8 cellular contexts compared by ENCODE assay signal in genomic region chr2:20666114-20666363, GRCh38. TPM values are rescaled to one million over a fixed set of nuclear protein-coding genes. Genes with fewer than 3 reads are reported as not detected.
A peak's percentile ranks its signal among the peaks of the same experiment; 100 is the strongest.
DNase-seq lines count a peak whose midpoint lies in the region; ATAC-seq and TF ChIP-seq lines count a peak whose summit lies in the region.

No MANE protein-coding gene starts in this region.

- no peak overlapping the region for H3K27ac Mint-ChIP-seq in activated naive CD4-positive, alpha-beta T cell treated with anti-CD3 and anti-CD28 coated beads, Interleukin-2, amount 10 ng/mL, durations not matched to agents 7 days and 5 days
- H3K27ac Mint-ChIP-seq in activated T-helper 2 cell treated with anti-CD3 and anti-CD28 coated beads, Interferon-gamma antibody, Interleukin-2, Interleukin-4, amounts not matched to agents 10 μg/mL and 5 μg/mL and 100 μg/mL, durations not matched to agents 14 hours and 24 hours and 36 hours, result no peak overlapping the region

- no peak for TF ChIP-seq EP300 in transverse colon (IDR thresholded peaks at IDR 0.05; ENCODE audit: low read depth)

- H3K27me3 ChIP-seq in transverse colon, result peaks cover 95% of the 10 kb centered on the region

- DNase-seq in activated naive CD4-positive, alpha-beta T cell treated with anti-CD3 and anti-CD28 coated beads, Interleukin-2, amount 10 ng/mL, durations not matched to agents 7 days and 5 days, result no peak
- no peak for DNase-seq in activated naive CD4-positive, alpha-beta T cell (lab: John Stamatoyannopoulos, UW)
- DNase-seq in activated T-helper 2 cell treated with anti-CD3 and anti-CD28 coated beads, Interferon-gamma antibody, Interleukin-2, Interleukin-4, amounts not matched to agents 10 μg/mL and 5 μg/mL and 100 μg/mL, durations not matched to agents 14 hours and 24 hours and 36 hours (ENCODE audit: low spot score), result no peak
- DNase-seq in left lobe of liver (ENCODE audit: low spot score), result no peak
- DNase-seq in transverse colon, result no peak
- DNase-seq in caudate nucleus (lab: John Stamatoyannopoulos, UW), result no peak
- DNase-seq in medulla oblongata (ENCODE audit: extremely low spot score), result no peak

- peaks cover 12% of the 10 kb centered on the region for H3K4me1 Mint-ChIP-seq in activated naive CD4-positive, alpha-beta T cell treated with anti-CD3 and anti-CD28 coated beads, Interleukin-2, amount 10 ng/mL, durations not matched to agents 7 days and 5 days
- H3K4me1 Mint-ChIP-seq in activated T-helper 2 cell treated with anti-CD3 and anti-CD28 coated beads, Interferon-gamma antibody, Interleukin-2, Interleukin-4, amounts not matched to agents 10 μg/mL and 5 μg/mL and 100 μg/mL, durations not matched to agents 14 hours and 24 hours and 36 hours (ENCODE audit: low read depth), result no peaks in the 10 kb centered on the region

- H3K27me3 Mint-ChIP-seq in activated naive CD4-positive, alpha-beta T cell treated with anti-CD3 and anti-CD28 coated beads, Interleukin-2, amount 10 ng/mL, durations not matched to agents 7 days and 5 days, result peaks cover 96% of the 10 kb centered on the region
- H3K27me3 Mint-ChIP-seq in activated T-helper 2 cell treated with anti-CD3 and anti-CD28 coated beads, Interferon-gamma antibody, Interleukin-2, Interleukin-4, amounts not matched to agents 10 μg/mL and 5 μg/mL and 100 μg/mL, durations not matched to agents 14 hours and 24 hours and 36 hours (ENCODE audit: low read depth), result peaks cover 68% of the 10 kb centered on the region

- peaks cover 16 to 43% (median 24%) of the 10 kb centered on the region in 4 donors for H3K4me1 ChIP-seq in transverse colon

- H3K27ac ChIP-seq in transverse colon, result peak overlapping the region in 1 of 4 donors; percentile 43
- H3K27ac ChIP-seq in caudate nucleus (ENCODE audit: low read depth, low read length), result no peak overlapping the region

- H3K9me3 Mint-ChIP-seq in activated naive CD4-positive, alpha-beta T cell treated with anti-CD3 and anti-CD28 coated beads, Interleukin-2, amount 10 ng/mL, durations not matched to agents 7 days and 5 days, result no peaks in the 10 kb centered on the region
- H3K9me3 Mint-ChIP-seq in activated T-helper 2 cell treated with anti-CD3 and anti-CD28 coated beads, Interferon-gamma antibody, Interleukin-2, Interleukin-4, amounts not matched to agents 10 μg/mL and 5 μg/mL and 100 μg/mL, durations not matched to agents 14 hours and 24 hours and 36 hours, result no peaks in the 10 kb centered on the region

- peak overlapping the region; percentile 68 for H3K4me3 Mint-ChIP-seq in activated naive CD4-positive, alpha-beta T cell treated with anti-CD3 and anti-CD28 coated beads, Interleukin-2, amount 10 ng/mL, durations not matched to agents 7 days and 5 days
- H3K4me3 Mint-ChIP-seq in activated T-helper 2 cell treated with anti-CD3 and anti-CD28 coated beads, Interferon-gamma antibody, Interleukin-2, Interleukin-4, amounts not matched to agents 10 μg/mL and 5 μg/mL and 100 μg/mL, durations not matched to agents 14 hours and 24 hours and 36 hours (ENCODE audit: low read depth), result peak overlapping the region; percentile 55

- in situ Hi-C loops in transverse colon (cut with MboI; ENCODE audit: low pct_ligation_motif_present in 1 of 4, low pct_unique_long_range_greater_than_20kb in 1 of 4, low sequenced_read_pairs in 3 of 4), result loop anchor here (10.0 to 25.0 kb wide), 2 partner anchors 299 to 446 kb away; partner anchors contain the start of gene TDRD15 (in 3 of the 4)

- peak; percentile 41 for ATAC-seq in left lobe of liver
- ATAC-seq in HG03442 (IDR thresholded peaks at IDR 0.05; ENCODE audit: unreplicated experiment), result no peak

- H3K36me3 Mint-ChIP-seq in activated naive CD4-positive, alpha-beta T cell treated with anti-CD3 and anti-CD28 coated beads, Interleukin-2, amount 10 ng/mL, durations not matched to agents 7 days and 5 days, result peaks cover 2% of the 10 kb centered on the region
- H3K36me3 Mint-ChIP-seq in activated T-helper 2 cell treated with anti-CD3 and anti-CD28 coated beads, Interferon-gamma antibody, Interleukin-2, Interleukin-4, amounts not matched to agents 10 μg/mL and 5 μg/mL and 100 μg/mL, durations not matched to agents 14 hours and 24 hours and 36 hours (ENCODE audit: low read depth), result no peaks in the 10 kb centered on the region

- intact Hi-C loops in activated T-helper 2 cell treated with anti-CD3 and anti-CD28 coated beads, Interferon-gamma antibody, Interleukin-2, Interleukin-4, amounts not matched to agents 10 μg/mL and 5 μg/mL and 100 μg/mL, durations not matched to agents 14 hours and 24 hours and 36 hours (cut with micrococcal nuclease), result loop anchor here (5.0 to 10.0 kb wide), 2 partner anchors 449 to 1314 kb away; no protein-coding TSS in a partner anchor
- intact Hi-C loops in transverse colon (cut with DNase I; ENCODE audit: low total_unique reads), result loop anchor here (2.0 kb wide), 1 partner anchor 301 kb away; no protein-coding TSS in a partner anchor

- CTCF ChIA-PET in activated naive CD4-positive, alpha-beta T cell treated with anti-CD3 and anti-CD28 coated beads, Interleukin-2, amount 10 ng/mL, durations not matched to agents 7 days and 5 days (lab: Charles Lee), result interaction anchor here (0.7 to 1.4 kb wide), 4 partner anchors 9 to 297 kb away, joined by 3 to 6 read pairs (median 4); partner anchors contain the start of gene HS1BP3

- no peaks in the 10 kb centered on the region for H3K9me3 ChIP-seq in transverse colon

- no peak for TF ChIP-seq CTCF in transverse colon (IDR thresholded peaks at IDR 0.05)

- WGBS in transverse colon (ENCODE audit: low coverage in 1 of 2), 2 donors, result 0% methylated on average over 28 of the region's 32 CpGs; no CpG with 5 or more reads in 1 of the 2 donors

- TF ChIP-seq POLR2A in transverse colon (IDR thresholded peaks at IDR 0.05), result no peak

- peak overlapping the region; percentile 19 to 55 (median 34) for H3K4me3 ChIP-seq in transverse colon

- H3K36me3 ChIP-seq in transverse colon, result no peaks in the 10 kb centered on the region

RNA-seq across cellular contexts. Expression of gene GDF7, which starts 0.9 kb away (rescaled TPM):
- 0.05 and 0.11 TPM in 2 replicates for total RNA-seq in activated T-helper 2 cell treated with anti-CD3 and anti-CD28 coated beads, Interferon-gamma antibody, Interleukin-2, Interleukin-4, amounts not matched to agents 10 μg/mL and 5 μg/mL and 100 μg/mL, durations not matched to agents 14 hours and 24 hours and 36 hours
- total RNA-seq in left lobe of liver, result 3.5 TPM
- 1 to 10 TPM in 1 of 4 donors, under 1 TPM in 3; 0.20 to 1.1 (median 0.58) TPM for total RNA-seq in transverse colon

RNA-seq across cellular contexts. Expression of gene HS1BP3, which starts 15.1 kb away (rescaled TPM):
- 11.5 and 11.9 TPM in 2 replicates for total RNA-seq in activated T-helper 2 cell treated with anti-CD3 and anti-CD28 coated beads, Interferon-gamma antibody, Interleukin-2, Interleukin-4, amounts not matched to agents 10 μg/mL and 5 μg/mL and 100 μg/mL, durations not matched to agents 14 hours and 24 hours and 36 hours
- total RNA-seq in left lobe of liver (20.1 TPM), transverse colon (10 to 100 TPM; 29.5 to 44.2 (median 33.1) TPM)
